16 cellular contexts compared by ENCODE assay signal in genomic region chr1:27513521-27513920, GRCh38. TPM values are rescaled to one million over a fixed set of nuclear protein-coding genes. Genes with fewer than 3 reads are reported as not detected.
DNase-seq lines count a peak whose midpoint lies in the region; ATAC-seq lines count a peak whose summit lies in the region.
"Had no signal": no experiment of that assay in that cellular context is flagged by ENCODE, and none has a peak within 500 bp of the region (broad histone marks: within the 10 kb centered on the region; RNA-seq: fewer than 3 reads in every experiment).

No MANE protein-coding gene starts in this region.

- H3K36me3 Mint-ChIP-seq in T-helper 17 cell (ENCODE audit: low read depth): no peaks in the 10 kb centered on the region

- ATAC-seq in T-helper 17 cell (no peak), left ventricle myocardium superior (peak; percentile 59), sciatic nerve (peak; percentile 27), HG03097 (IDR thresholded peaks at IDR 0.05; ENCODE audit: low FRiP score, unreplicated experiment) (no peak)

- intact Hi-C loops in left ventricle myocardium superior (cut with micrococcal nuclease): no loop called here
- intact Hi-C loops in sciatic nerve (cut with DNase I): no loop called here

- H3K4me3 Mint-ChIP-seq in T-helper 17 cell: peak overlapping the region; percentile 43

- DNase-seq in D341Med (ENCODE audit: low spot score) (peak; percentile 8), T-helper 17 cell (no peak), left ventricle myocardium superior (peak; percentile 59), sciatic nerve (ENCODE audit: low spot score) (no peak), kidney tubule cell (ENCODE audit: low spot score) (no peak), GOT3 (lab: John Stamatoyannopoulos, UW) (no peak), islet precursor cell (no peak)
- DNase-seq: activated CD4-positive, alpha-beta T cell treated with anti-CD3 and anti-CD28 coated beads for 4 hours; activated CD8-positive, alpha-beta memory T cell treated with anti-CD3 and anti-CD28 coated beads, Interleukin-2, amount 50 U/mL, for 48 hours; foreskin melanocyte; NCI-H1105 treated with DMSO at 0.1 percent for 48 hours; occipital lobe; SHP77; stimulated activated naive CD4-positive, alpha-beta T cell treated with Interleukin-2 at 50 U/mL for 16 hours; T-helper 2 cell had no signal

- H3K27ac Mint-ChIP-seq in T-helper 17 cell: no peak overlapping the region

- H3K9me3 ChIP-seq in T-helper 17 cell (ENCODE audit: control insufficient read depth, low read length, poor library complexity, severe bottlenecking): no peaks in the 10 kb centered on the region

- no peaks in the 10 kb centered on the region for H3K27me3 Mint-ChIP-seq in T-helper 17 cell

- H3K4me1 Mint-ChIP-seq in T-helper 17 cell: peaks cover 2% of the 10 kb centered on the region

RNA-seq across cellular contexts. Expression of gene WASF2, which starts 23.6 kb away (rescaled TPM):
- total RNA-seq in T-helper 17 cell (100 to 1,000 TPM; 124 to 144 TPM), left ventricle myocardium superior (59.1 TPM), sciatic nerve (183 TPM)

Comparison
In these comparisons a context has a peak if more than half of its experiments do, and no peak if none do; other contexts are left out.
1. DNase-seq: peak in D341Med (single experiment) and left ventricle myocardium superior (single experiment); none in T-helper 17 cell (0 of 3), sciatic nerve (single experiment), kidney tubule cell (single experiment), GOT3 (single experiment) and islet precursor cell (single experiment).
2. ATAC-seq: peak in left ventricle myocardium superior (single experiment) and sciatic nerve (single experiment); none in T-helper 17 cell (single experiment) and HG03097 (single experiment).